In genomic region chr16:66936462-66936861, GRCh38 we compare ENCODE assay signal across 9 cellular contexts. TPM values are rescaled to one million over a fixed set of nuclear protein-coding genes. Genes with fewer than 3 reads are reported as not detected.
DNase-seq lines count a peak whose midpoint lies in the region; ATAC-seq and TF ChIP-seq lines count a peak whose summit lies in the region.
"Had no signal": no experiment of that assay in that cellular context is flagged by ENCODE, and none has a peak within 500 bp of the region (broad histone marks: within the 10 kb centered on the region; RNA-seq: fewer than 3 reads in every experiment).

No MANE protein-coding gene starts in this region.

- H3K27ac Mint-ChIP-seq in activated CD8-positive, alpha-beta memory T cell treated with anti-CD3 and anti-CD28 coated beads, Interleukin-2, amount 10 ng/mL, durations not matched to agents 7 days and 5 days = peak overlapping the region; percentile 33
- H3K27ac Mint-ChIP-seq in stimulated activated naive B cell treated with anti-CD40 and anti-IgM and Interleukin-4, amounts not matched to agents 10 μg/mL and 1 μg/mL and 100 μg/mL, for 72 hours = peak overlapping the region; percentile 63

- DNase-seq in activated CD8-positive, alpha-beta memory T cell treated with anti-CD3 and anti-CD28 coated beads, Interleukin-2, amount 10 ng/mL, durations not matched to agents 7 days and 5 days = no peak
- no peak for DNase-seq in activated CD8-positive, alpha-beta memory T cell treated with anti-CD3 and anti-CD28 coated beads, Interleukin-2, amount 50 U/mL, for 48 hours
- DNase-seq in fibroblast of the aortic adventitia (ENCODE audit: low read depth) (no peak), GM20000 (ENCODE audit: low spot score) (no peak), NCI-H2171 treated with DMSO at 0.1 percent for 48 hours (lab: John Stamatoyannopoulos, UW) (no peak)
- no peak for DNase-seq in stimulated activated naive B cell treated with anti-CD40 and anti-IgM and Interleukin-4, amounts not matched to agents 10 μg/mL and 1 μg/mL and 100 μg/mL, for 72 hours
- DNase-seq: NCI-H1694 treated with DMSO at 0.1 percent for 48 hours had no signal

- no peaks in the 10 kb centered on the region for H3K27me3 Mint-ChIP-seq in activated CD8-positive, alpha-beta memory T cell treated with anti-CD3 and anti-CD28 coated beads, Interleukin-2, amount 10 ng/mL, durations not matched to agents 7 days and 5 days
- no peaks in the 10 kb centered on the region for H3K27me3 Mint-ChIP-seq in stimulated activated naive B cell treated with anti-CD40 and anti-IgM and Interleukin-4, amounts not matched to agents 10 μg/mL and 1 μg/mL and 100 μg/mL, for 72 hours

- peaks cover 14% of the 10 kb centered on the region for H3K36me3 Mint-ChIP-seq in activated CD8-positive, alpha-beta memory T cell treated with anti-CD3 and anti-CD28 coated beads, Interleukin-2, amount 10 ng/mL, durations not matched to agents 7 days and 5 days
- peaks cover 36 to 66% of the 10 kb centered on the region in 2 donors for H3K36me3 Mint-ChIP-seq in stimulated activated naive B cell treated with anti-CD40 and anti-IgM and Interleukin-4, amounts not matched to agents 10 μg/mL and 1 μg/mL and 100 μg/mL, for 72 hours

- no peak for ATAC-seq in activated CD8-positive, alpha-beta memory T cell treated with anti-CD3 and anti-CD28 coated beads, Interleukin-2, amount 10 ng/mL, durations not matched to agents 7 days and 5 days
- ATAC-seq in stimulated activated naive B cell treated with anti-CD40 and anti-IgM and Interleukin-4, amounts not matched to agents 10 μg/mL and 1 μg/mL and 100 μg/mL, for 72 hours (replicated peaks) = no peak

- CTCF ChIA-PET in activated CD8-positive, alpha-beta memory T cell treated with anti-CD3 and anti-CD28 coated beads, Interleukin-2, amount 10 ng/mL, durations not matched to agents 7 days and 5 days (lab: Charles Lee) = interaction anchor here (0.7 to 1.6 kb wide), 5 partner anchors 11 to 512 kb away, joined by 3 to 5 read pairs (median 3); no protein-coding TSS in a partner anchor

- H3K4me1 Mint-ChIP-seq in activated CD8-positive, alpha-beta memory T cell treated with anti-CD3 and anti-CD28 coated beads, Interleukin-2, amount 10 ng/mL, durations not matched to agents 7 days and 5 days = peaks cover 51% of the 10 kb centered on the region
- peaks cover 44 to 62% of the 10 kb centered on the region in 2 donors for H3K4me1 Mint-ChIP-seq in stimulated activated naive B cell treated with anti-CD40 and anti-IgM and Interleukin-4, amounts not matched to agents 10 μg/mL and 1 μg/mL and 100 μg/mL, for 72 hours

- H3K4me3 Mint-ChIP-seq in activated CD8-positive, alpha-beta memory T cell treated with anti-CD3 and anti-CD28 coated beads, Interleukin-2, amount 10 ng/mL, durations not matched to agents 7 days and 5 days = peak overlapping the region; percentile 91
- H3K4me3 Mint-ChIP-seq in stimulated activated naive B cell treated with anti-CD40 and anti-IgM and Interleukin-4, amounts not matched to agents 10 μg/mL and 1 μg/mL and 100 μg/mL, for 72 hours = peak overlapping the region; percentile 31 to 50

- no peak for TF ChIP-seq CTCF in fibroblast of the aortic adventitia (IDR thresholded peaks at IDR 0.05; ENCODE audit: insufficient read depth, low read length)
- no peak for TF ChIP-seq CTCF in GM20000 (IDR thresholded peaks at IDR 0.05; ENCODE audit: extremely low read depth, missing control alignments)

- no peaks in the 10 kb centered on the region for H3K9me3 Mint-ChIP-seq in activated CD8-positive, alpha-beta memory T cell treated with anti-CD3 and anti-CD28 coated beads, Interleukin-2, amount 10 ng/mL, durations not matched to agents 7 days and 5 days (ENCODE audit: low read depth)
- H3K9me3 Mint-ChIP-seq in stimulated activated naive B cell treated with anti-CD40 and anti-IgM and Interleukin-4, amounts not matched to agents 10 μg/mL and 1 μg/mL and 100 μg/mL, for 72 hours = no peaks in the 10 kb centered on the region

- peak overlapping the region; percentile 99 for H3K4me3 ChIP-seq in fibroblast of the aortic adventitia (ENCODE audit: low read depth, low read length)

RNA-seq across cellular contexts. Expression of gene CES2, which starts 1.1 kb away (rescaled TPM):
- 10 to 100 TPM; 34.1 to 35.5 TPM for total RNA-seq in activated CD8-positive, alpha-beta memory T cell treated with anti-CD3 and anti-CD28 coated beads, Interleukin-2, amount 10 ng/mL, durations not matched to agents 7 days and 5 days
- total RNA-seq in fibroblast of the aortic adventitia (ENCODE audit: low replicate concordance) = 28.3 and 37.6 TPM in 2 replicates

RNA-seq across cellular contexts. Expression of gene CIAO2B, which starts 2.3 kb away (rescaled TPM):
- total RNA-seq in activated CD8-positive, alpha-beta memory T cell treated with anti-CD3 and anti-CD28 coated beads, Interleukin-2, amount 10 ng/mL, durations not matched to agents 7 days and 5 days = 100 to 1,000 TPM; 124 to 131 TPM
- total RNA-seq in fibroblast of the aortic adventitia (ENCODE audit: low replicate concordance) = 12.8 and 109 TPM in 2 replicates

RNA-seq across cellular contexts. Expression of gene RRAD, which starts 11.1 kb away (rescaled TPM):
- 1 to 10 TPM in 1 of 2 experiments, under 1 TPM in 1; 0.55 to 2.5 TPM for total RNA-seq in activated CD8-positive, alpha-beta memory T cell treated with anti-CD3 and anti-CD28 coated beads, Interleukin-2, amount 10 ng/mL, durations not matched to agents 7 days and 5 days
- 0.72 and 3.8 TPM in 2 replicates for total RNA-seq in fibroblast of the aortic adventitia (ENCODE audit: low replicate concordance)

RNA-seq across cellular contexts. Expression of gene CDH16, which starts 17.8 kb away (rescaled TPM):
- total RNA-seq in activated CD8-positive, alpha-beta memory T cell treated with anti-CD3 and anti-CD28 coated beads, Interleukin-2, amount 10 ng/mL, durations not matched to agents 7 days and 5 days = not detected
- total RNA-seq in fibroblast of the aortic adventitia (ENCODE audit: low replicate concordance) = not detected in 2 replicates
- total RNA-seq: mesenteric fat pad; T-helper 2 cell treated with Interferon-gamma antibody and Interleukin-4, amounts not matched to agents 100 ng/mL and 5 ng/mL, for 36 hours had no signal

RNA-seq across cellular contexts. Expression of gene CES3, which starts 24.6 kb away (rescaled TPM):
- 1 to 10 TPM; 2.3 to 4.5 TPM for total RNA-seq in activated CD8-positive, alpha-beta memory T cell treated with anti-CD3 and anti-CD28 coated beads, Interleukin-2, amount 10 ng/mL, durations not matched to agents 7 days and 5 days
- 0.54 TPM in 1 of 2 replicates, not detected in the other for total RNA-seq in fibroblast of the aortic adventitia (ENCODE audit: low replicate concordance)
